Comparison of ENCODE assay signal across 30 cellular contexts in genomic region chr17:73279704-73280103, GRCh38. TPM values are rescaled to one million over a fixed set of nuclear protein-coding genes. Genes with fewer than 3 reads are reported as not detected.
DNase-seq lines count a peak whose midpoint lies in the region; ATAC-seq and TF ChIP-seq lines count a peak whose summit lies in the region.
"Had no signal": no experiment of that assay in that cellular context is flagged by ENCODE, and none has a peak within 500 bp of the region (broad histone marks: within the 10 kb centered on the region; RNA-seq: fewer than 3 reads in every experiment).

No MANE protein-coding gene starts in this region.

- peak overlapping the region in 3 of 5 donors; percentile 56 to 87 (median 79) for H3K27ac ChIP-seq in adrenal gland
- peak overlapping the region; percentile 65 to 83 for H3K27ac ChIP-seq in ovary
- peak overlapping the region in 3 of 4 donors; percentile 15 to 65 (median 32) for H3K27ac ChIP-seq in upper lobe of left lung

- H3K4me1 ChIP-seq in adrenal gland (replicated peaks in 1 of 2), result peaks cover 24 to 47% of the 10 kb centered on the region in 2 donors
- H3K4me1 ChIP-seq in ovary (ENCODE audit: insufficient read depth), result peaks cover 34% of the 10 kb centered on the region
- H3K4me1 ChIP-seq in upper lobe of left lung, result peaks cover 13 to 17% (median 15%) of the 10 kb centered on the region in 4 donors

- H3K4me3 Mint-ChIP-seq in glutamatergic neuron (ENCODE audit: unreplicated experiment) (no peak overlapping the region), nephron progenitor cell (no peak overlapping the region)
- H3K4me3 Mint-ChIP-seq: activated CD8-positive, alpha-beta T cell treated with anti-CD3 and anti-CD28 coated beads for 36 hours; activated naive CD8-positive, alpha-beta T cell; central memory CD8-positive, alpha-beta T cell; memory B cell had no signal

- H3K36me3 Mint-ChIP-seq in glutamatergic neuron (ENCODE audit: unreplicated experiment) (no peaks in the 10 kb centered on the region), nephron progenitor cell (ENCODE audit: low read depth) (peaks cover 8% of the 10 kb centered on the region)
- H3K36me3 Mint-ChIP-seq: activated naive CD8-positive, alpha-beta T cell; memory B cell had no signal

- H3K27ac Mint-ChIP-seq in glutamatergic neuron (ENCODE audit: unreplicated experiment), result peak overlapping the region; percentile 15
- no peak overlapping the region for H3K27ac Mint-ChIP-seq in nephron progenitor cell
- H3K27ac Mint-ChIP-seq: activated CD8-positive, alpha-beta T cell treated with anti-CD3 and anti-CD28 coated beads for 36 hours; activated naive CD8-positive, alpha-beta T cell had no signal

- H3K36me3 ChIP-seq in adrenal gland (replicated peaks in 1 of 2), result peaks cover 0 to 12% of the 10 kb centered on the region in 2 donors
- no peaks in the 10 kb centered on the region for H3K36me3 ChIP-seq in ovary
- H3K36me3 ChIP-seq in upper lobe of left lung, result peaks cover 1 to 38% (median 6%) of the 10 kb centered on the region in 4 donors

- TF ChIP-seq POLR2A in adrenal gland (IDR thresholded peaks at IDR 0.05) (no peak), ovary (IDR thresholded peaks at IDR 0.05) (no peak), upper lobe of left lung (IDR thresholded peaks at IDR 0.05) (no peak)

- ATAC-seq in upper lobe of left lung (ENCODE audit: low FRiP score in 2 of 2), result peak in 1 of 2 donors; percentile 9
- ATAC-seq: activated CD8-positive, alpha-beta T cell treated with anti-CD3 and anti-CD28 coated beads for 36 hours had no signal

- H3K4me1 Mint-ChIP-seq in glutamatergic neuron (ENCODE audit: low read depth, unreplicated experiment) (peaks cover 33% of the 10 kb centered on the region), nephron progenitor cell (peaks cover 45% of the 10 kb centered on the region)
- H3K4me1 Mint-ChIP-seq: central memory CD8-positive, alpha-beta T cell had no signal

- H3K9me3 Mint-ChIP-seq in glutamatergic neuron (ENCODE audit: unreplicated experiment) (peaks cover 11% of the 10 kb centered on the region), nephron progenitor cell (no peaks in the 10 kb centered on the region)
- H3K9me3 Mint-ChIP-seq: activated CD8-positive, alpha-beta T cell treated with anti-CD3 and anti-CD28 coated beads for 36 hours; central memory CD8-positive, alpha-beta T cell; memory B cell had no signal

- intact Hi-C loops in adrenal gland (cut with DNase I) (no loop called here), ovary (cut with DNase I) (loop anchor here in 1 of 4 donors (2.0 kb wide), 1 partner anchor 31 kb away; no protein-coding TSS in a partner anchor)

- H3K4me3 ChIP-seq in adrenal gland, result no peak overlapping the region
- no peak overlapping the region for H3K4me3 ChIP-seq in ovary
- no peak overlapping the region for H3K4me3 ChIP-seq in upper lobe of left lung
- H3K4me3 ChIP-seq: HAP-1, K562, skin epidermis had no signal

- H3K9me3 ChIP-seq in adrenal gland (replicated peaks in 1 of 3) (no peaks in the 10 kb centered on the region), ovary (no peaks in the 10 kb centered on the region), upper lobe of left lung (no peaks in the 10 kb centered on the region)
- H3K9me3 ChIP-seq: HAP-1 had no signal

- no peak for DNase-seq in adrenal gland
- DNase-seq in glutamatergic neuron, result no peak
- DNase-seq in ovary, result peak in 1 of 5 donors; percentile 47
- DNase-seq in upper lobe of left lung, result no peak
- no peak for DNase-seq in NCI-H2227 treated with DMSO at 0.1 percent for 48 hours (lab: John Stamatoyannopoulos, UW)
- no peak for DNase-seq in activated T-cell treated with anti-CD3 and anti-CD28 coated beads, Interleukin-2, amount 50 U/mL, for 1 hour
- no peak for DNase-seq in nephron progenitor cell
- DNase-seq: activated CD4-positive, CD25-positive, alpha-beta regulatory T cell treated with anti-CD3 and anti-CD28 coated beads, Interleukin-2, amount 50 U/mL, for 72 hours; activated CD8-positive, alpha-beta T cell treated with anti-CD3 and anti-CD28 coated beads for 36 hours; activated effector memory CD4-positive, alpha-beta T cell treated with Interleukin-2 at 50 U/mL for 16 hours; dermis blood vessel endothelial cell; DND-41; head of caudate nucleus; NCI-H1105 treated with DMSO at 0.1 percent for 48 hours; NCI-H2029 treated with DMSO at 0.1 percent for 48 hours; NCI-H345; NCI-H748 treated with DMSO at 0.1 percent for 48 hours had no signal

- peaks cover 3% of the 10 kb centered on the region for H3K27me3 Mint-ChIP-seq in glutamatergic neuron (ENCODE audit: unreplicated experiment)
- H3K27me3 Mint-ChIP-seq in nephron progenitor cell (ENCODE audit: low read depth, poor library complexity), result no peaks in the 10 kb centered on the region
- H3K27me3 Mint-ChIP-seq: activated CD8-positive, alpha-beta T cell treated with anti-CD3 and anti-CD28 coated beads for 36 hours; activated naive CD8-positive, alpha-beta T cell had no signal

- 61 to 87% (median 85%) methylated on average over 2 to 7 of the region's 7 CpGs for WGBS in adrenal gland, 4 donors
- 77 to 83% (median 81%) methylated on average over 7 of the region's 7 CpGs for WGBS in ovary, 3 donors
- WGBS in upper lobe of left lung, 2 donors, result 86 to 90% methylated on average over 4 to 7 of the region's 7 CpGs

- TF ChIP-seq EP300 in ovary (IDR thresholded peaks at IDR 0.05), result no peak
- TF ChIP-seq EP300 in upper lobe of left lung (IDR thresholded peaks at IDR 0.05), result no peak

- TF ChIP-seq CTCF in adrenal gland (IDR thresholded peaks at IDR 0.05) (no peak), glutamatergic neuron (IDR thresholded peaks at IDR 0.05; ENCODE audit: partially characterized antibody, unreplicated experiment) (no peak), ovary (IDR thresholded peaks at IDR 0.05) (no peak), upper lobe of left lung (IDR thresholded peaks at IDR 0.05) (no peak), nephron progenitor cell (IDR thresholded peaks at IDR 0.05) (no peak)

- no peaks in the 10 kb centered on the region for H3K27me3 ChIP-seq in adrenal gland
- H3K27me3 ChIP-seq in ovary, result no peaks in the 10 kb centered on the region
- H3K27me3 ChIP-seq in upper lobe of left lung, result no peaks in the 10 kb centered on the region

RNA-seq across cellular contexts. Expression of gene CPSF4L, which starts 18.0 kb away (rescaled TPM):
- not detected for total RNA-seq in adrenal gland
- polyA plus RNA-seq in adrenal gland, result not detected
- 0.44 TPM for total RNA-seq in glutamatergic neuron (ENCODE audit: unreplicated experiment)
- under 1 TPM in 1 of 7 donors, not detected in 6; 0.25 TPM for total RNA-seq in ovary
- polyA plus RNA-seq in ovary, result not detected
- under 1 TPM in 1 of 6 donors, not detected in 5; 0.46 TPM for total RNA-seq in upper lobe of left lung
- total RNA-seq: activated CD8-positive, alpha-beta T cell treated with anti-CD3 and anti-CD28 coated beads for 36 hours; astrocyte; dermis blood vessel endothelial cell; K562; kidney epithelial cell; M059J; myocyte; RPMI7951; T-helper 1 cell treated with Interleukin-12 subunit alpha and Interleukin-12 subunit beta and Interleukin-4 antibody, amounts not matched to agents 30 ng/mL and 1 ng/mL, for 36 hours; ureter had no signal
- polyA plus RNA-seq: K562 had no signal

RNA-seq across cellular contexts. Expression of gene CDC42EP4, which starts 32.1 kb away (rescaled TPM):
- total RNA-seq in adrenal gland (100 to 1,000 TPM in 6 of 8 donors, 10 to 100 TPM in 2; 87.4 to 172 (median 118) TPM), glutamatergic neuron (ENCODE audit: unreplicated experiment) (124 TPM), ovary (100 to 1,000 TPM in 5 of 7 donors, 10 to 100 TPM in 2; 82.4 to 171 (median 120) TPM), upper lobe of left lung (10 to 100 TPM; 28.3 to 65.7 (median 52.9) TPM)
- polyA plus RNA-seq in adrenal gland (10 to 100 TPM; 24.4 to 43.0 (median 37.6) TPM), ovary (100 to 1,000 TPM in 1 of 2 donors, 10 to 100 TPM in 1; 59.0 to 106 TPM)
